8 cellular contexts compared by ENCODE assay signal in the genomic region with DNA sequence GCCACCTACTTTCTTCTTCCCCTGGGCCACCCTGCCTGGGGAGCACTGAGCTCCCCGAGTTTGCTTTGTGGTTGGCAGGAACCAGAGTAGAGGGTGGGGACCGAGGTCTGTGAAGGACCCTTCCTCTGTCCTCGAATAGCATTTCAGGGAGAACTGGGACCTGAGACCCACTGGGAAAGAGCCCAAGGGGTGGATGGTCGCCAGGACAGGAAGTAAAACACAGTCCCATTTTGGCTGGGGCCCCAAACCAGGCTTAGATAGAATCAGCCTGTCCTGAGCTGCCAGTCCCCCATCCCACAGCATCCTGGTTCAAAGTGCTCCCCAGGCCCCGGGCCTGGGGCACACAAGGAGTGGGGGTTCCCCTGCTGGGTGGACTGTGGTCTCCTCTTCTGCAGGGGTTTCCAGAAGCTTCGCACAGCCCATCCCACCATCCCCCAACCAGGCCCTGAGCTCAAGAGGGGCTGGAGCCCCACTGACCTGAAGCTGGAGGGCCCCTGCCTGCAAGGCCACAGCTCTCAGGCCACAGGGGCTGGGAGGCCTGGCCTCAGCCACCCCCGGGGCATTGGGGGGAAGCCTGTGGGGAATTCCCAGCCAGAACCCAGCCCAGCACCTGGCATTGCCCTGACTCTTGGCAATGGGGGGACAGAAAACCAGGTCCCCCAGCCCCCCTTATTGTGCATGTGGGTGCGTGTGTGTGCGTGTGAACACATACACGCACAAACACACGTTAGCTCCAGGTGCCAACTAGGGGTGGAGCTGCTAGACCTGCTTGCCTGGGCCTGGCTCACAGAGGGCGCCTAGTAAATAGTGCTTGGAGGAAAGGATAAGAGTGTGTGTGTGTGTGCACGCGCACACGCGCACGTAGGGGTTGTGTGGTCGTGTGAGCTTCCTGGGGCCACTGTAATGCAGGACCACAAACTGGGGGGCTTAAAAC. TPM values are rescaled to one million over a fixed set of nuclear protein-coding genes. Genes with fewer than 3 reads are reported as not detected.
DNase-seq lines count a peak whose midpoint lies in the region; ATAC-seq, FAIRE-seq and TF ChIP-seq lines count a peak whose summit lies in the region.

No MANE protein-coding gene starts in this region.

- POLR2A ChIA-PET in K562 (lab: Yijun Ruan, JAX), result interaction anchor here (0.6 to 2.5 kb wide), 9 partner anchors 8 to 424 kb away, joined by 3 to 18 read pairs (median 4); a partner anchor contains a TSS

- DNase-seq in GM12891 (ENCODE audit: insufficient read length, low spot score) (no peak), NCI-H69 (lab: John Stamatoyannopoulos, UW) (peak; percentile 29), K562 (ENCODE audit: extremely low read depth in 1 of 4, low spot score in 3 of 4) (no peak), mucosa of descending colon (peak; percentile 73 to 81 (median 80)), uterus (peak; percentile 73 to 74), NCI-H2107 treated with DMSO at 0.1 percent for 48 hours (lab: John Stamatoyannopoulos, UW; ENCODE audit: unreplicated experiment) (no peak)
- DNase-seq in NK-92 treated with Interleukin-12 subunit alpha and Interleukin-12 subunit beta, amount 100 ng/mL, for 24 hours (lab: John Stamatoyannopoulos, UW), result no peak

- peaks cover 44% of the 10 kb centered on the region for H3K79me2 ChIP-seq in K562 (ENCODE audit: control insufficient read depth, insufficient read depth, low read length)

- TF ChIP-seq EP300 in K562 (IDR thresholded peaks at IDR 0.05; ENCODE audit: low read length), result no peak

- WGBS in K562 (ENCODE audit: insufficient coverage, low coverage, missing lambda C conversion rate), result 56% methylated on average over 12 of the region's 18 CpGs

- peaks cover 19% of the 10 kb centered on the region for H4K20me1 ChIP-seq in K562 (replicated peaks; ENCODE audit: control insufficient read depth, insufficient read depth, low read length)

- H3K36me3 ChIP-seq in K562 (ENCODE audit: control insufficient read depth, insufficient read depth, low read length), result peaks cover 28% of the 10 kb centered on the region; the same call in 2 of the 3 replicates
- H3K36me3 ChIP-seq in mucosa of descending colon (ENCODE audit: low read depth), result no peaks in the 10 kb centered on the region
- H3K36me3 ChIP-seq in uterus, result no peaks in the 10 kb centered on the region

- TF ChIP-seq RAD21 in K562 (CRISPR knock-in tag; conservative IDR thresholded peaks at IDR 0.05 in 1 of 2, IDR thresholded peaks at IDR 0.05 in 1 of 2), result no peak

- CTCF ChIA-PET in K562 (lab: Yijun Ruan, JAX; ENCODE audit: low intra/inter-chr PET ratio), result interaction anchor here (0.6 kb wide), 1 partner anchor 8 kb away, joined by 4 read pairs; no protein-coding TSS in a partner anchor

- peaks cover 37 to 80% of the 10 kb centered on the region in 2 experiments for H3K4me1 ChIP-seq in K562 (replicated peaks in 1 of 2; ENCODE audit: control insufficient read depth in 2 of 2, insufficient read depth in 2 of 2, low read length in 2 of 2)
- peaks cover 69% of the 10 kb centered on the region for H3K4me1 ChIP-seq in mucosa of descending colon (ENCODE audit: low read depth)
- peaks cover 8 to 54% of the 10 kb centered on the region in 2 donors for H3K4me1 ChIP-seq in uterus

- intact Hi-C loops in K562 (cut with micrococcal nuclease), result no loop called here
- intact Hi-C loops in mucosa of descending colon (cut with DNase I, micrococcal nuclease), result no loop called here
- intact Hi-C loops in uterus (cut with DNase I; ENCODE audit: low total_unique reads), result no loop called here

- H3K9me1 ChIP-seq in K562 (ENCODE audit: control insufficient read depth, insufficient read depth, low read length), result peaks cover 4% of the 10 kb centered on the region

- peak overlapping the region; percentile 85 for H3K4me2 ChIP-seq in K562 (ENCODE audit: insufficient read depth, low read length)

- TF ChIP-seq CTCF in K562 (IDR thresholded peaks at IDR 0.05 in 2 of 3, conservative IDR thresholded peaks at IDR 0.05 in 1 of 3; ENCODE audit: insufficient read depth in 2 of 3, low read depth in 1 of 3, low read length in 3 of 3) (no peak), mucosa of descending colon (IDR thresholded peaks at IDR 0.05) (no peak), uterus (IDR thresholded peaks at IDR 0.05) (no peak)

- BruUV-seq in K562 (replicated peaks; lab: Mats Ljungman, UMichigan), result no TSS peak

- no peak for FAIRE-seq in GM12891 (lab: Jason Lieb, UNC)
- no peak for FAIRE-seq in K562 (lab: Jason Lieb, UNC)

- H2AFZ ChIP-seq in K562 (ENCODE audit: low read depth, low read length), result peak overlapping the region; percentile 96

- H3K27ac ChIP-seq in K562 (ENCODE audit: extremely low read depth, low read depth, low read length), result peak overlapping the region; percentile 90
- peak overlapping the region; percentile 87 to 100 for H3K27ac ChIP-seq in uterus

- H3K9me3 ChIP-seq in K562 (replicated peaks; ENCODE audit: control insufficient read depth, insufficient read depth, low read depth, low read length) (no peaks in the 10 kb centered on the region), mucosa of descending colon (no peaks in the 10 kb centered on the region), uterus (no peaks in the 10 kb centered on the region)

- H3K4me3 ChIP-seq in K562 (peak overlapping the region; percentile 90), mucosa of descending colon (no peak overlapping the region), uterus (peak overlapping the region; percentile 31 to 36)

- no peak for ATAC-seq in K562
- ATAC-seq in mucosa of descending colon, result peak; percentile 19
- no peak for ATAC-seq in GM21786 (IDR thresholded peaks at IDR 0.05; ENCODE audit: unreplicated experiment)

- in situ Hi-C loops in K562 (cut with MboI), result no loop called here

- H3K9ac ChIP-seq in K562 (ENCODE audit: insufficient read depth in 1 of 2, low read depth in 2 of 2, low read length in 2 of 2), result peak overlapping the region; percentile 87 to 98

- no peaks in the 10 kb centered on the region for H3K27me3 ChIP-seq in K562 (ENCODE audit: control insufficient read depth in 2 of 2, insufficient read depth in 2 of 2, low read length in 2 of 2)
- H3K27me3 ChIP-seq in uterus, result no peaks in the 10 kb centered on the region

- TF ChIP-seq POLR2A in GM12891 (IDR thresholded peaks at IDR 0.05; ENCODE audit: low read depth, low read length) (no peak), K562 (conservative IDR thresholded peaks at IDR 0.05) (no peak), uterus (IDR thresholded peaks at IDR 0.05) (no peak)

RNA-seq across cellular contexts. Expression of a gene that starts 1.0 kb away (rescaled TPM):
- polyA plus RNA-seq in GM12891 (2012; ENCODE audit: low read depth, missing spikeins), result 178 TPM
- 62.3 and 206 TPM in 2 replicates for total RNA-seq in K562 (2011; cell fraction: chromatin; rRNA removed; ENCODE audit: low replicate concordance)
- 137 and 161 TPM in 2 replicates for total RNA-seq in K562 (2011; cell fraction: nucleolus; rRNA removed)
- 83.2 and 85.9 TPM in 2 replicates for total RNA-seq in K562 (2011; cell fraction: nucleoplasm; rRNA removed)
- 83.9 and 114 TPM in 2 replicates for total RNA-seq in K562 (2014; rRNA removed)
- 19.3 and 22.0 TPM in 2 replicates for total RNA-seq in K562 (2014; rRNA removed; fragmentation: Illumina TruSeq; extraction: Trizol)
- total RNA-seq in K562 (2015; rRNA removed; fragmentation: Illumina TruSeq; extraction: Trizol), result 48.6 and 51.9 TPM in 2 replicates
- 179 and 191 TPM in 2 replicates for total RNA-seq in K562 (2021)
- polyA plus RNA-seq in K562 (2011; rRNA removed), result 59.3 and 97.4 TPM in 2 replicates
- 77.0 and 149 TPM in 2 replicates for polyA plus RNA-seq in K562 (2011; cell fraction: cytosol; rRNA removed)
- polyA plus RNA-seq in K562 (2011; cell fraction: nucleus; rRNA removed), result 131 and 186 TPM in 2 replicates
- 69.2 and 176 TPM in 2 replicates for polyA plus RNA-seq in K562 (2012)
- polyA plus RNA-seq in K562 (2014; fragmentation: Illumina TruSeq; extraction: Trizol), result 44.6 and 77.5 TPM in 2 replicates
- polyA plus RNA-seq in K562 (2014; fragmentation: Nextera tagmentation; extraction: Ambion mirVana), result 1 to 10 TPM; 5.1 to 5.5 TPM
- polyA plus RNA-seq in K562 (2014; rRNA removed), result 87.2 and 91.7 TPM in 2 replicates
- polyA minus RNA-seq in K562 (2011; rRNA and poly(A)+ RNA removed), result 39.4 and 48.9 TPM in 2 replicates
- polyA minus RNA-seq in K562 (2011; cell fraction: cytosol; rRNA and poly(A)+ RNA removed), result 99.7 and 155 TPM in 2 replicates
- polyA minus RNA-seq in K562 (2011; cell fraction: nucleus; rRNA and poly(A)+ RNA removed), result 43.6 and 57.8 TPM in 2 replicates
- 100 to 1,000 TPM; 252 to 330 (median 304) TPM for total RNA-seq in mucosa of descending colon
- total RNA-seq in uterus, result 100 to 1,000 TPM in 2 of 4 donors, 10 to 100 TPM in 2; 34.6 to 155 (median 81.7) TPM

RNA-seq across cellular contexts. Expression of a gene that starts 36.5 kb away (rescaled TPM):
- 42.2 TPM for polyA plus RNA-seq in GM12891 (2012; ENCODE audit: low read depth, missing spikeins)
- total RNA-seq in K562 (2011; cell fraction: chromatin; rRNA removed; ENCODE audit: low replicate concordance), result 7.3 and 29.0 TPM in 2 replicates
- total RNA-seq in K562 (2011; cell fraction: nucleolus; rRNA removed), result 16.4 and 17.0 TPM in 2 replicates
- 14.3 and 16.7 TPM in 2 replicates for total RNA-seq in K562 (2011; cell fraction: nucleoplasm; rRNA removed)
- 5.6 and 8.1 TPM in 2 replicates for total RNA-seq in K562 (2014; rRNA removed)
- 1.5 and 2.0 TPM in 2 replicates for total RNA-seq in K562 (2014; rRNA removed; fragmentation: Illumina TruSeq; extraction: Trizol)
- 6.4 and 6.9 TPM in 2 replicates for total RNA-seq in K562 (2015; rRNA removed; fragmentation: Illumina TruSeq; extraction: Trizol)
- total RNA-seq in K562 (2021), result 13.3 and 15.6 TPM in 2 replicates
- polyA plus RNA-seq in K562 (2011; rRNA removed), result 10.2 and 30.9 TPM in 2 replicates
- 21.5 and 25.6 TPM in 2 replicates for polyA plus RNA-seq in K562 (2011; cell fraction: cytosol; rRNA removed)
- 21.2 and 25.9 TPM in 2 replicates for polyA plus RNA-seq in K562 (2011; cell fraction: nucleus; rRNA removed)
- 18.5 and 62.5 TPM in 2 replicates for polyA plus RNA-seq in K562 (2012)
- 7.4 and 11.0 TPM in 2 replicates for polyA plus RNA-seq in K562 (2014; fragmentation: Illumina TruSeq; extraction: Trizol)
- under 1 TPM; 0.10 to 0.28 TPM for polyA plus RNA-seq in K562 (2014; fragmentation: Nextera tagmentation; extraction: Ambion mirVana)
- polyA plus RNA-seq in K562 (2014; rRNA removed), result 9.6 TPM in 2 replicates
- 4.1 and 4.9 TPM in 2 replicates for polyA minus RNA-seq in K562 (2011; rRNA and poly(A)+ RNA removed)
- 15.5 and 42.0 TPM in 2 replicates for polyA minus RNA-seq in K562 (2011; cell fraction: cytosol; rRNA and poly(A)+ RNA removed)
- 5.9 and 11.9 TPM in 2 replicates for polyA minus RNA-seq in K562 (2011; cell fraction: nucleus; rRNA and poly(A)+ RNA removed)
- total RNA-seq in mucosa of descending colon, result 10 to 100 TPM; 66.0 to 82.3 (median 71.5) TPM
- total RNA-seq in uterus, result 100 to 1,000 TPM in 1 of 4 donors, 10 to 100 TPM in 3; 48.2 to 105 (median 61.8) TPM

RNA-seq across cellular contexts. Expression of a gene that starts 44.1 kb away (rescaled TPM):
- 112 TPM for polyA plus RNA-seq in GM12891 (2012; ENCODE audit: low read depth, missing spikeins)
- total RNA-seq in K562 (2011; cell fraction: chromatin; rRNA removed; ENCODE audit: low replicate concordance), result 14.5 and 31.8 TPM in 2 replicates
- total RNA-seq in K562 (2011; cell fraction: nucleolus; rRNA removed), result 13.9 and 14.7 TPM in 2 replicates
- total RNA-seq in K562 (2011; cell fraction: nucleoplasm; rRNA removed), result 13.0 and 13.8 TPM in 2 replicates
- total RNA-seq in K562 (2014; rRNA removed) (6.0 TPM in 2 replicates), K562 (2014; rRNA removed; fragmentation: Illumina TruSeq; extraction: Trizol) (2.6 and 2.7 TPM in 2 replicates), K562 (2015; rRNA removed; fragmentation: Illumina TruSeq; extraction: Trizol) (5.4 and 5.8 TPM in 2 replicates), K562 (2021) (20.5 and 24.1 TPM in 2 replicates), mucosa of descending colon (10 to 100 TPM; 39.8 to 76.8 (median 43.7) TPM), uterus (10 to 100 TPM; 10.2 to 81.4 (median 20.7) TPM)
- polyA plus RNA-seq in K562 (2011; rRNA removed) (10.9 and 24.8 TPM in 2 replicates), K562 (2014; fragmentation: Illumina TruSeq; extraction: Trizol) (11.9 and 12.0 TPM in 2 replicates), K562 (2014; fragmentation: Nextera tagmentation; extraction: Ambion mirVana) (1 to 10 TPM; 1.1 to 2.2 TPM), K562 (2014; rRNA removed) (8.2 and 10.3 TPM in 2 replicates)
- polyA plus RNA-seq in K562 (2011; cell fraction: cytosol; rRNA removed), result 30.7 and 31.8 TPM in 2 replicates
- 10.5 and 12.5 TPM in 2 replicates for polyA plus RNA-seq in K562 (2011; cell fraction: nucleus; rRNA removed)
- polyA plus RNA-seq in K562 (2012), result 10.9 and 12.9 TPM in 2 replicates
- polyA minus RNA-seq in K562 (2011; rRNA and poly(A)+ RNA removed), result 10.3 and 10.6 TPM in 2 replicates
- 26.8 and 37.9 TPM in 2 replicates for polyA minus RNA-seq in K562 (2011; cell fraction: cytosol; rRNA and poly(A)+ RNA removed)
- polyA minus RNA-seq in K562 (2011; cell fraction: nucleus; rRNA and poly(A)+ RNA removed), result 3.9 and 8.2 TPM in 2 replicates

RNA-seq across cellular contexts. Expression of a gene that starts 44.7 kb away (rescaled TPM):
- 47.3 TPM for polyA plus RNA-seq in GM12891 (2012; ENCODE audit: low read depth, missing spikeins)
- 6.2 and 19.6 TPM in 2 replicates for total RNA-seq in K562 (2011; cell fraction: chromatin; rRNA removed; ENCODE audit: low replicate concordance)
- 14.0 and 17.2 TPM in 2 replicates for total RNA-seq in K562 (2011; cell fraction: nucleolus; rRNA removed)
- total RNA-seq in K562 (2011; cell fraction: nucleoplasm; rRNA removed), result 8.0 and 12.0 TPM in 2 replicates
- total RNA-seq in K562 (2014; rRNA removed) (0.94 and 1.2 TPM in 2 replicates), K562 (2014; rRNA removed; fragmentation: Illumina TruSeq; extraction: Trizol) (0.25 and 0.48 TPM in 2 replicates), K562 (2015; rRNA removed; fragmentation: Illumina TruSeq; extraction: Trizol) (0.53 and 0.72 TPM in 2 replicates), K562 (2021) (1.6 TPM in 2 replicates), mucosa of descending colon (1 to 10 TPM; 2.2 to 5.3 (median 3.4) TPM), uterus (10 to 100 TPM in 1 of 4 donors, 1 to 10 TPM in 3; 1.5 to 86.1 (median 5.7) TPM)
- polyA plus RNA-seq in K562 (2011; rRNA removed) (2.6 and 9.3 TPM in 2 replicates), K562 (2014; fragmentation: Illumina TruSeq; extraction: Trizol) (0.78 and 1.4 TPM in 2 replicates), K562 (2014; fragmentation: Nextera tagmentation; extraction: Ambion mirVana) (under 1 TPM; 0.07 to 0.13 TPM), K562 (2014; rRNA removed) (1.6 and 3.9 TPM in 2 replicates)
- 3.7 and 5.5 TPM in 2 replicates for polyA plus RNA-seq in K562 (2011; cell fraction: cytosol; rRNA removed)
- 59.2 and 77.4 TPM in 2 replicates for polyA plus RNA-seq in K562 (2011; cell fraction: nucleus; rRNA removed)
- 2.1 and 5.9 TPM in 2 replicates for polyA plus RNA-seq in K562 (2012)
- 0.60 and 0.74 TPM in 2 replicates for polyA minus RNA-seq in K562 (2011; rRNA and poly(A)+ RNA removed)
- not detected in 2 replicates for polyA minus RNA-seq in K562 (2011; cell fraction: cytosol; rRNA and poly(A)+ RNA removed)
- polyA minus RNA-seq in K562 (2011; cell fraction: nucleus; rRNA and poly(A)+ RNA removed), result 5.4 and 8.3 TPM in 2 replicates

Comparison
In these comparisons a context has a peak if more than half of its experiments do, and no peak if none do; other contexts are left out.
1. DNase-seq: peak in NCI-H69 (single experiment), mucosa of descending colon (3 of 3) and uterus (2 of 2); none in GM12891 (single experiment), K562 (0 of 4), NCI-H2107 treated with DMSO at 0.1 percent for 48 hours (single experiment) and NK-92 treated with Interleukin-12 subunit alpha and Interleukin-12 subunit beta, amount 100 ng/mL, for 24 hours (single experiment).